Comparison of ENCODE assay signal across 1 cellular context in the genomic region with DNA sequence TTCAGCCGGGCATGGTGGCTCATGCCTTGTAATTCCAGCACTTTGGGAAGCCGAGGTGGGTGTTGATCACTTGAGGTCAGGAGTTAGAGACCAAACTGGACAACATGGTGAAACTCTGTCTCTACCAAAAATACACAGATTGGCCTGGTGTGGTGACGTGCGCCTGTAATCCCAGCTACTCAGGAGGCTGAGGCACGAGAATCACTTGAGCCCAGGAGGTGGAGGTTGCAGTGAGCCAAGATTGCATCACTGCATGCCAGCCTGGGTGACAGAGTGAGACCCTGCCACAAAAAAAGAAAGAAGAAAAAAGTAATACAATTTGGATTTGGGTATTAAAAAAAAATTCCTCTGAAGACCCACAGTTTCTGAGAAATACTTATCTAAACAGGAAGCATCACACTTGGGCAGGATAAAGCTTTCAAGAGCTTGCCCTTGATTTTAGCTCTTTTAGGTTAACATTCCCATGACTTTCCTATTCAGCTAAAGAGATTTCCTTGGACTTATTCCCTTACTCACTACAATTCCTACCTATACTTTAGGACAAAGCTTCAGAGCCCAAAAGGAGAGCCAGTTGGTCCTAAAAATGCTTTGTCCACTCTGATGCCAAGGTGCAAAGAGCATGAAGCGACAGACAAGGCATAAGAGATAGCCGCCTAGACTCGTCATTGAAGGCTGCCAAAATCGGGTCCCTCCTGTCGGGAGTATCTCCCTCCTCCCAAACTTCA.
TF ChIP-seq lines count a peak whose summit lies in the region.

No MANE protein-coding gene starts in this region.

TF ChIP-seq in WTC11, 78 proteins besides CTCF, POLR2A, EP300 and RAD21:
- TF ChIP-seq ZSCAN18 (CRISPR knock-in tag; IDR thresholded peaks at IDR 0.05) (no peak), NR2C2 (CRISPR knock-in tag; IDR thresholded peaks at IDR 0.05) (no peak), FOXK1 (CRISPR knock-in tag; IDR thresholded peaks at IDR 0.05) (no peak), GABPB1 (CRISPR knock-in tag; IDR thresholded peaks at IDR 0.05) (peak; percentile 71)
- TF ChIP-seq, protein P1, sequence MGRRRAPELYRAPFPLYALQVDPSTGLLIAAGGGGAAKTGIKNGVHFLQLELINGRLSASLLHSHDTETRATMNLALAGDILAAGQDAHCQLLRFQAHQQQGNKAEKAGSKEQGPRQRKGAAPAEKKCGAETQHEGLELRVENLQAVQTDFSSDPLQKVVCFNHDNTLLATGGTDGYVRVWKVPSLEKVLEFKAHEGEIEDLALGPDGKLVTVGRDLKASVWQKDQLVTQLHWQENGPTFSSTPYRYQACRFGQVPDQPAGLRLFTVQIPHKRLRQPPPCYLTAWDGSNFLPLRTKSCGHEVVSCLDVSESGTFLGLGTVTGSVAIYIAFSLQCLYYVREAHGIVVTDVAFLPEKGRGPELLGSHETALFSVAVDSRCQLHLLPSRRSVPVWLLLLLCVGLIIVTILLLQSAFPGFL (CRISPR knock-in tag; IDR thresholded peaks at IDR 0.05; ENCODE audit: borderline replicate concordance): no peak
- TF ChIP-seq, protein P2, sequence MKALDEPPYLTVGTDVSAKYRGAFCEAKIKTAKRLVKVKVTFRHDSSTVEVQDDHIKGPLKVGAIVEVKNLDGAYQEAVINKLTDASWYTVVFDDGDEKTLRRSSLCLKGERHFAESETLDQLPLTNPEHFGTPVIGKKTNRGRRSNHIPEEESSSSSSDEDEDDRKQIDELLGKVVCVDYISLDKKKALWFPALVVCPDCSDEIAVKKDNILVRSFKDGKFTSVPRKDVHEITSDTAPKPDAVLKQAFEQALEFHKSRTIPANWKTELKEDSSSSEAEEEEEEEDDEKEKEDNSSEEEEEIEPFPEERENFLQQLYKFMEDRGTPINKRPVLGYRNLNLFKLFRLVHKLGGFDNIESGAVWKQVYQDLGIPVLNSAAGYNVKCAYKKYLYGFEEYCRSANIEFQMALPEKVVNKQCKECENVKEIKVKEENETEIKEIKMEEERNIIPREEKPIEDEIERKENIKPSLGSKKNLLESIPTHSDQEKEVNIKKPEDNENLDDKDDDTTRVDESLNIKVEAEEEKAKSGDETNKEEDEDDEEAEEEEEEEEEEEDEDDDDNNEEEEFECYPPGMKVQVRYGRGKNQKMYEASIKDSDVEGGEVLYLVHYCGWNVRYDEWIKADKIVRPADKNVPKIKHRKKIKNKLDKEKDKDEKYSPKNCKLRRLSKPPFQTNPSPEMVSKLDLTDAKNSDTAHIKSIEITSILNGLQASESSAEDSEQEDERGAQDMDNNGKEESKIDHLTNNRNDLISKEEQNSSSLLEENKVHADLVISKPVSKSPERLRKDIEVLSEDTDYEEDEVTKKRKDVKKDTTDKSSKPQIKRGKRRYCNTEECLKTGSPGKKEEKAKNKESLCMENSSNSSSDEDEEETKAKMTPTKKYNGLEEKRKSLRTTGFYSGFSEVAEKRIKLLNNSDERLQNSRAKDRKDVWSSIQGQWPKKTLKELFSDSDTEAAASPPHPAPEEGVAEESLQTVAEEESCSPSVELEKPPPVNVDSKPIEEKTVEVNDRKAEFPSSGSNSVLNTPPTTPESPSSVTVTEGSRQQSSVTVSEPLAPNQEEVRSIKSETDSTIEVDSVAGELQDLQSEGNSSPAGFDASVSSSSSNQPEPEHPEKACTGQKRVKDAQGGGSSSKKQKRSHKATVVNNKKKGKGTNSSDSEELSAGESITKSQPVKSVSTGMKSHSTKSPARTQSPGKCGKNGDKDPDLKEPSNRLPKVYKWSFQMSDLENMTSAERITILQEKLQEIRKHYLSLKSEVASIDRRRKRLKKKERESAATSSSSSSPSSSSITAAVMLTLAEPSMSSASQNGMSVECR (CRISPR knock-in tag; IDR thresholded peaks at IDR 0.05; ENCODE audit: borderline replicate concordance): no peak
- TF ChIP-seq, protein P3, sequence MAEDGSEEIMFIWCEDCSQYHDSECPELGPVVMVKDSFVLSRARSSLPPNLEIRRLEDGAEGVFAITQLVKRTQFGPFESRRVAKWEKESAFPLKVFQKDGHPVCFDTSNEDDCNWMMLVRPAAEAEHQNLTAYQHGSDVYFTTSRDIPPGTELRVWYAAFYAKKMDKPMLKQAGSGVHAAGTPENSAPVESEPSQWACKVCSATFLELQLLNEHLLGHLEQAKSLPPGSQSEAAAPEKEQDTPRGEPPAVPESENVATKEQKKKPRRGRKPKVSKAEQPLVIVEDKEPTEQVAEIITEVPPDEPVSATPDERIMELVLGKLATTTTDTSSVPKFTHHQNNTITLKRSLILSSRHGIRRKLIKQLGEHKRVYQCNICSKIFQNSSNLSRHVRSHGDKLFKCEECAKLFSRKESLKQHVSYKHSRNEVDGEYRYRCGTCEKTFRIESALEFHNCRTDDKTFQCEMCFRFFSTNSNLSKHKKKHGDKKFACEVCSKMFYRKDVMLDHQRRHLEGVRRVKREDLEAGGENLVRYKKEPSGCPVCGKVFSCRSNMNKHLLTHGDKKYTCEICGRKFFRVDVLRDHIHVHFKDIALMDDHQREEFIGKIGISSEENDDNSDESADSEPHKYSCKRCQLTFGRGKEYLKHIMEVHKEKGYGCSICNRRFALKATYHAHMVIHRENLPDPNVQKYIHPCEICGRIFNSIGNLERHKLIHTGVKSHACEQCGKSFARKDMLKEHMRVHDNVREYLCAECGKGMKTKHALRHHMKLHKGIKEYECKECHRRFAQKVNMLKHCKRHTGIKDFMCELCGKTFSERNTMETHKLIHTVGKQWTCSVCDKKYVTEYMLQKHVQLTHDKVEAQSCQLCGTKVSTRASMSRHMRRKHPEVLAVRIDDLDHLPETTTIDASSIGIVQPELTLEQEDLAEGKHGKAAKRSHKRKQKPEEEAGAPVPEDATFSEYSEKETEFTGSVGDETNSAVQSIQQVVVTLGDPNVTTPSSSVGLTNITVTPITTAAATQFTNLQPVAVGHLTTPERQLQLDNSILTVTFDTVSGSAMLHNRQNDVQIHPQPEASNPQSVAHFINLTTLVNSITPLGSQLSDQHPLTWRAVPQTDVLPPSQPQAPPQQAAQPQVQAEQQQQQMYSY (CRISPR knock-in tag; IDR thresholded peaks at IDR 0.05): no peak
- TF ChIP-seq, protein P4, sequence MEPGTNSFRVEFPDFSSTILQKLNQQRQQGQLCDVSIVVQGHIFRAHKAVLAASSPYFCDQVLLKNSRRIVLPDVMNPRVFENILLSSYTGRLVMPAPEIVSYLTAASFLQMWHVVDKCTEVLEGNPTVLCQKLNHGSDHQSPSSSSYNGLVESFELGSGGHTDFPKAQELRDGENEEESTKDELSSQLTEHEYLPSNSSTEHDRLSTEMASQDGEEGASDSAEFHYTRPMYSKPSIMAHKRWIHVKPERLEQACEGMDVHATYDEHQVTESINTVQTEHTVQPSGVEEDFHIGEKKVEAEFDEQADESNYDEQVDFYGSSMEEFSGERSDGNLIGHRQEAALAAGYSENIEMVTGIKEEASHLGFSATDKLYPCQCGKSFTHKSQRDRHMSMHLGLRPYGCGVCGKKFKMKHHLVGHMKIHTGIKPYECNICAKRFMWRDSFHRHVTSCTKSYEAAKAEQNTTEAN (CRISPR knock-in tag; IDR thresholded peaks at IDR 0.05): no peak
